ENCODE assay signal across 19 cellular contexts in genomic region chr12:26229910-26230309, GRCh38. TPM values are rescaled to one million over a fixed set of nuclear protein-coding genes. Genes with fewer than 3 reads are reported as not detected.
A peak's percentile ranks its signal among the peaks of the same experiment; 100 is the strongest.
DNase-seq lines count a peak whose midpoint lies in the region; ATAC-seq, FAIRE-seq and TF ChIP-seq lines count a peak whose summit lies in the region.
"Had no signal": no experiment of that assay in that cellular context is flagged by ENCODE, and none has a peak within 500 bp of the region (broad histone marks: within the 10 kb centered on the region; RNA-seq: fewer than 3 reads in every experiment).

No MANE protein-coding gene starts in this region.

- DNase-seq in Panc1 (ENCODE audit: low read depth, low spot score) (no peak), amniotic epithelial cell (ENCODE audit: low read depth) (peak; percentile 18), fibroblast of villous mesenchyme (ENCODE audit: low read depth) (peak; percentile 53), GM19239 (ENCODE audit: insufficient read length, low spot score) (no peak), DMS53 (lab: John Stamatoyannopoulos, UW) (no peak), posterior vena cava (ENCODE audit: low spot score) (no peak)
- DNase-seq: C1 segment of cervical spinal cord; Calu3; CD4-positive, alpha-beta memory T cell; COR-L47; DMS153; DMS79; EL; GDM1; GOT3 had no signal

- no peak overlapping the region for H3K4me3 ChIP-seq in Panc1 (ENCODE audit: low read depth in 2 of 2, low read length in 2 of 2)
- no peak overlapping the region for H3K4me3 ChIP-seq in fibroblast of villous mesenchyme (ENCODE audit: low read depth, low read length)
- no peak overlapping the region for H3K4me3 ChIP-seq in muscle layer of colon (ENCODE audit: low read depth in 1 of 2, low read length in 2 of 2)
- H3K4me3 ChIP-seq: GM12878, HAP-1 had no signal

- in situ Hi-C loops in Panc1 (cut with HindIII; ENCODE audit: low pct_unique_long_range_greater_than_20kb, low sequenced_read_pairs): no loop called here

- TF ChIP-seq CTCF in Panc1 (IDR thresholded peaks at IDR 0.05) (no peak), fibroblast of villous mesenchyme (IDR thresholded peaks at IDR 0.05; ENCODE audit: insufficient read depth, low read depth, low read length) (no peak)

- H3K27ac ChIP-seq in Panc1 (ENCODE audit: low read length) (peak overlapping the region; percentile 15; the same call in 1 of the 2 replicates), muscle layer of colon (ENCODE audit: low read depth, low read length) (peak overlapping the region; percentile 25)

- CTCF ChIA-PET in Panc1 (lab: Charles Lee): no interaction called here

- H3K36me3 ChIP-seq in Panc1 (ENCODE audit: control insufficient read depth, insufficient read depth, low read length) (no peaks in the 10 kb centered on the region), muscle layer of colon (ENCODE audit: insufficient read depth, low read length) (no peaks in the 10 kb centered on the region)
- H3K36me3 ChIP-seq: HAP-1 had no signal

- H3K27me3 ChIP-seq in Panc1 (ENCODE audit: control insufficient read depth, insufficient read depth, low read length): peaks cover 5% of the 10 kb centered on the region; the same call in 1 of the 2 replicates
- no peaks in the 10 kb centered on the region for H3K27me3 ChIP-seq in muscle layer of colon (ENCODE audit: control insufficient read depth in 1 of 2, insufficient read depth in 2 of 2, low read length in 2 of 2)

- no peak for ATAC-seq in Panc1
- ATAC-seq: GM12878 had no signal

- no TSS peak for BruUV-seq in Panc1 (replicated peaks; lab: Mats Ljungman, UMichigan)

- intact Hi-C loops in Panc1 (cut with micrococcal nuclease; ENCODE audit: unreplicated experiment) (no loop called here), posterior vena cava (cut with DNase I) (no loop called here)

- POLR2A ChIA-PET in Panc1 (lab: Charles Lee): interaction anchor here (0.5 kb wide), 1 partner anchor 282 kb away, joined by 10 read pairs; no protein-coding TSS in a partner anchor

- no peaks in the 10 kb centered on the region for H3K9me3 ChIP-seq in Panc1 (ENCODE audit: control insufficient read depth, insufficient read depth, low read depth, low read length)
- no peaks in the 10 kb centered on the region for H3K9me3 ChIP-seq in muscle layer of colon (ENCODE audit: low read length)
- H3K9me3 ChIP-seq: HAP-1 had no signal

- no peak overlapping the region for H3K9ac ChIP-seq in muscle layer of colon (ENCODE audit: low read length)

- H3K4me1 ChIP-seq in Panc1 (ENCODE audit: control insufficient read depth, insufficient read depth, low read length) (peaks cover 17% of the 10 kb centered on the region), muscle layer of colon (ENCODE audit: insufficient read depth, low read length) (peaks cover 19% of the 10 kb centered on the region)

- FAIRE-seq in GM19239 (lab: Jason Lieb, UNC): no peak
- FAIRE-seq: GM12878, H54 had no signal

RNA-seq across cellular contexts. Expression of gene SSPN, which starts 34.5 kb away (rescaled TPM):
- 23.4 TPM for total RNA-seq in Panc1 (2021; ENCODE audit: unreplicated experiment)
- 16.7 TPM for polyA plus RNA-seq in Panc1 (2012; ENCODE audit: insufficient read length)
- total RNA-seq in fibroblast of villous mesenchyme: 11.6 and 22.0 TPM in 2 replicates
- 10 to 100 TPM; 47.4 to 65.4 TPM for total RNA-seq in posterior vena cava
- total RNA-seq: CD4-positive, alpha-beta memory T cell had no signal

Comparison
In these comparisons a context has a peak if more than half of its experiments do, and no peak if none do; other contexts are left out.
1. DNase-seq: peak in amniotic epithelial cell (single experiment) and fibroblast of villous mesenchyme (single experiment); none in Panc1 (single experiment), GM19239 (single experiment), DMS53 (single experiment) and posterior vena cava (single experiment).